In genomic region chr1:46446646-46447498, GRCh38 we compare ENCODE assay signal across 8 cellular contexts. TPM values are rescaled to one million over a fixed set of nuclear protein-coding genes. Genes with fewer than 3 reads are reported as not detected.
A peak's percentile ranks its signal among the peaks of the same experiment; 100 is the strongest.
DNase-seq lines count a peak whose midpoint lies in the region; ATAC-seq and TF ChIP-seq lines count a peak whose summit lies in the region.

No MANE protein-coding gene starts in this region.

- ATAC-seq in left ventricle myocardium superior (peak; percentile 72), GM18502 (IDR thresholded peaks at IDR 0.05; ENCODE audit: poor library complexity, unreplicated experiment) (no peak), HG02970 (IDR thresholded peaks at IDR 0.05; ENCODE audit: low FRiP score, unreplicated experiment) (no peak)

- DNase-seq in NCI-H1105 treated with DMSO at 0.1 percent for 48 hours (lab: John Stamatoyannopoulos, UW) (peak; percentile 72), T-helper 2 cell (peak; percentile 23 to 71 (median 57)), amygdala (lab: John Stamatoyannopoulos, UW) (peak in 50 of 56 donors; percentile 4 to 84 (median 38)), left ventricle myocardium superior (peak; percentile 87), retinal pigment epithelial cell (ENCODE audit: low read depth) (peak; percentile 20)

- intact Hi-C loops in left ventricle myocardium superior (cut with micrococcal nuclease) = loop anchor here (5.0 kb wide), 1 partner anchor 80 kb away; no protein-coding TSS in a partner anchor

- H3K4me3 ChIP-seq in retinal pigment epithelial cell (ENCODE audit: low read length) = no peak overlapping the region

- TF ChIP-seq CTCF in GM12872 (IDR thresholded peaks at IDR 0.05; ENCODE audit: insufficient read depth, low read depth, low read length) = peak; percentile 95
- peak; percentile 97 for TF ChIP-seq CTCF in retinal pigment epithelial cell (conservative IDR thresholded peaks at IDR 0.05; ENCODE audit: low read depth, low read length)

RNA-seq across cellular contexts. Expression of gene DMBX1, which starts 42.8 kb away (rescaled TPM):
- not detected for total RNA-seq in left ventricle myocardium superior

RNA-seq across cellular contexts. Expression of gene FAAH, which starts 52.8 kb away (rescaled TPM):
- 9.8 TPM for total RNA-seq in left ventricle myocardium superior

Comparison
In these comparisons a context has a peak if more than half of its experiments do, and no peak if none do; other contexts are left out.
1. DNase-seq: peak in every context shown above with its lines; median percentile 87 in left ventricle myocardium superior; 72 in NCI-H1105 treated with DMSO at 0.1 percent for 48 hours; 57 in T-helper 2 cell; 38 in amygdala; 20 in retinal pigment epithelial cell.